ENCODE assay signal across 29 cellular contexts in the genomic region with DNA sequence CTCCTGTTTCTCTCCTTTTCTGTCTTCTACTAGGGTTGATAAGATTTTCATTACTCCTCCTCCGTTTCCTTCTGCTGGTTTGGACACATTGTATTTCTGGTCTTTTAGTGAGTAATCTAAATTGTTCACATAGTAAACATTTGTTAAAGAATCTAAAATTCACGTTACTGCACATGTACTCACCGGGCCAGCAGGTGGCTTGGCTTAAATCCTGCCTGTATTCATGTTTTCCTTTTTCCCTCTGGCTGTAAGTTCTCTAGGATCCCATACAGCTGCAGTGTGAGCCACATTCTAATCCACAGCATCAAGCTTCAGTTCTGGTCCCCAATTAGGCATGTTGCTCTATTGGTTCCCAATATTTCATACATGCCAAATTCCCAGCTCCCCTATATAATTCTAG.
DNase-seq lines count a peak whose midpoint lies in the region; ATAC-seq and TF ChIP-seq lines count a peak whose summit lies in the region.
"Had no signal": no experiment of that assay in that cellular context is flagged by ENCODE, and none has a peak within 500 bp of the region (broad histone marks: within the 10 kb centered on the region; RNA-seq: fewer than 3 reads in every experiment).

No MANE protein-coding gene starts in this region.

- H3K27me3 ChIP-seq in thyroid gland = no peaks in the 10 kb centered on the region
- H3K27me3 ChIP-seq: body of pancreas, ovary had no signal

- DNase-seq in SIG-M5 treated with dmso at 0.1 percent for 504 hours (lab: John Stamatoyannopoulos, UW; ENCODE audit: unreplicated experiment) = peak; percentile 0
- no peak for DNase-seq in SIG-M5 (lab: John Stamatoyannopoulos, UW)
- DNase-seq in astrocyte of the cerebellum (ENCODE audit: low read depth) = no peak
- DNase-seq in epithelial cell of proximal tubule (ENCODE audit: low read depth) = no peak
- no peak for DNase-seq in type B pancreatic cell (ENCODE audit: extremely low spot score, unreplicated experiment)
- DNase-seq in thyroid gland = no peak
- DNase-seq: activated CD4-positive, alpha-beta T cell treated with anti-CD3 and anti-CD28 coated beads, Interleukin-2, amount 50 U/mL, for 4 hours; activated CD8-positive, alpha-beta memory T cell treated with anti-CD3 and anti-CD28 coated beads, Interleukin-2, amount 10 ng/mL, durations not matched to agents 7 days and 5 days; activated T-cell treated with anti-CD3 and anti-CD28 coated beads, Interleukin-2, amount 50 U/mL, for 48 hours; body of pancreas; Calu3; cerebellar nuclear complex; GOT3; IMR-90; NCI-H146; NCI-H446; NCI-H748 treated with DMSO at 0.1 percent for 48 hours; ovary; retina; stimulated activated naive CD4-positive, alpha-beta T cell; T-helper 17 cell had no signal

- WGBS in thyroid gland, 2 donors = 85 to 88% methylated on average over 3 of the region's 3 CpGs

- no peak overlapping the region for H3K27ac ChIP-seq in thyroid gland
- H3K27ac ChIP-seq: body of pancreas, epithelial cell of prostate, ovary, RWPE1, SK-N-MC had no signal

- no peaks in the 10 kb centered on the region for H3K4me1 ChIP-seq in thyroid gland
- H3K4me1 ChIP-seq: body of pancreas had no signal

- no peaks in the 10 kb centered on the region for H3K9me3 ChIP-seq in thyroid gland
- H3K9me3 ChIP-seq: body of pancreas, ovary had no signal

- TF ChIP-seq CTCF in astrocyte of the cerebellum (IDR thresholded peaks at IDR 0.05; ENCODE audit: low read depth, low read length, missing control alignments) (peak; percentile 21), epithelial cell of proximal tubule (conservative IDR thresholded peaks at IDR 0.05; ENCODE audit: low read depth, low read length) (peak; percentile 13), type B pancreatic cell (conservative IDR thresholded peaks at IDR 0.05) (peak; percentile 39), thyroid gland (IDR thresholded peaks at IDR 0.05) (no peak)

- peaks cover 4% of the 10 kb centered on the region for H3K9me3 Mint-ChIP-seq in type B pancreatic cell
- H3K9me3 Mint-ChIP-seq: nephron had no signal

- no peak for ATAC-seq in HG02981 (IDR thresholded peaks at IDR 0.05; ENCODE audit: unreplicated experiment)
- no peak for ATAC-seq in GM19452 (IDR thresholded peaks at IDR 0.05; ENCODE audit: unreplicated experiment)
- ATAC-seq: activated CD4-positive, CD25-positive, alpha-beta regulatory T cell treated with anti-CD3 and anti-CD28 coated beads, Interleukin-2, amount 50 U/mL, for 24 hours; activated CD8-positive, alpha-beta memory T cell treated with anti-CD3 and anti-CD28 coated beads, Interleukin-2, amount 10 ng/mL, durations not matched to agents 7 days and 5 days; body of pancreas; T-helper 17 cell had no signal

- in situ Hi-C loops in astrocyte of the cerebellum (cut with HindIII; ENCODE audit: low sequenced_read_pairs) = no loop called here

- H3K27ac Mint-ChIP-seq in type B pancreatic cell = no peak overlapping the region
- H3K27ac Mint-ChIP-seq: activated CD8-positive, alpha-beta memory T cell treated with anti-CD3 and anti-CD28 coated beads, Interleukin-2, amount 10 ng/mL, durations not matched to agents 7 days and 5 days; nephron; T-helper 17 cell had no signal

- TF ChIP-seq POLR2A in thyroid gland (IDR thresholded peaks at IDR 0.05) = no peak

- H3K4me3 ChIP-seq in astrocyte of the cerebellum (ENCODE audit: low read depth, low read length) (no peak overlapping the region), epithelial cell of proximal tubule (ENCODE audit: low read depth, low read length) (no peak overlapping the region), thyroid gland (replicated peaks in 1 of 3) (no peak overlapping the region)
- H3K4me3 ChIP-seq: body of pancreas, ovary, SK-N-MC, smooth muscle cell had no signal

- H3K36me3 ChIP-seq in thyroid gland = no peaks in the 10 kb centered on the region
- H3K36me3 ChIP-seq: ovary had no signal

- H3K27me3 Mint-ChIP-seq in type B pancreatic cell = no peaks in the 10 kb centered on the region
- H3K27me3 Mint-ChIP-seq: activated CD8-positive, alpha-beta memory T cell treated with anti-CD3 and anti-CD28 coated beads, Interleukin-2, amount 10 ng/mL, durations not matched to agents 7 days and 5 days; T-helper 17 cell had no signal

- no peaks in the 10 kb centered on the region for H3K36me3 Mint-ChIP-seq in type B pancreatic cell
- H3K36me3 Mint-ChIP-seq: activated CD8-positive, alpha-beta memory T cell treated with anti-CD3 and anti-CD28 coated beads, Interleukin-2, amount 10 ng/mL, durations not matched to agents 7 days and 5 days had no signal

- intact Hi-C loops in thyroid gland (cut with DNase I) = no loop called here

- no peaks in the 10 kb centered on the region for H3K4me1 Mint-ChIP-seq in type B pancreatic cell (ENCODE audit: unreplicated experiment)
- H3K4me1 Mint-ChIP-seq: activated CD8-positive, alpha-beta memory T cell treated with anti-CD3 and anti-CD28 coated beads, Interleukin-2, amount 10 ng/mL, durations not matched to agents 7 days and 5 days; nephron; T-helper 17 cell had no signal

- no peak overlapping the region for H3K4me3 Mint-ChIP-seq in type B pancreatic cell
- H3K4me3 Mint-ChIP-seq: activated CD8-positive, alpha-beta memory T cell treated with anti-CD3 and anti-CD28 coated beads, Interleukin-2, amount 10 ng/mL, durations not matched to agents 7 days and 5 days; nephron; T-helper 17 cell had no signal

Comparison
In these comparisons a context has a peak if more than half of its experiments do, and no peak if none do; other contexts are left out.
1. CTCF ChIP-seq: peak in astrocyte of the cerebellum (single experiment), epithelial cell of proximal tubule (single experiment) and type B pancreatic cell (single experiment); none in thyroid gland (0 of 6).